Comparison of ENCODE assay signal across 8 cellular contexts in the genomic region with DNA sequence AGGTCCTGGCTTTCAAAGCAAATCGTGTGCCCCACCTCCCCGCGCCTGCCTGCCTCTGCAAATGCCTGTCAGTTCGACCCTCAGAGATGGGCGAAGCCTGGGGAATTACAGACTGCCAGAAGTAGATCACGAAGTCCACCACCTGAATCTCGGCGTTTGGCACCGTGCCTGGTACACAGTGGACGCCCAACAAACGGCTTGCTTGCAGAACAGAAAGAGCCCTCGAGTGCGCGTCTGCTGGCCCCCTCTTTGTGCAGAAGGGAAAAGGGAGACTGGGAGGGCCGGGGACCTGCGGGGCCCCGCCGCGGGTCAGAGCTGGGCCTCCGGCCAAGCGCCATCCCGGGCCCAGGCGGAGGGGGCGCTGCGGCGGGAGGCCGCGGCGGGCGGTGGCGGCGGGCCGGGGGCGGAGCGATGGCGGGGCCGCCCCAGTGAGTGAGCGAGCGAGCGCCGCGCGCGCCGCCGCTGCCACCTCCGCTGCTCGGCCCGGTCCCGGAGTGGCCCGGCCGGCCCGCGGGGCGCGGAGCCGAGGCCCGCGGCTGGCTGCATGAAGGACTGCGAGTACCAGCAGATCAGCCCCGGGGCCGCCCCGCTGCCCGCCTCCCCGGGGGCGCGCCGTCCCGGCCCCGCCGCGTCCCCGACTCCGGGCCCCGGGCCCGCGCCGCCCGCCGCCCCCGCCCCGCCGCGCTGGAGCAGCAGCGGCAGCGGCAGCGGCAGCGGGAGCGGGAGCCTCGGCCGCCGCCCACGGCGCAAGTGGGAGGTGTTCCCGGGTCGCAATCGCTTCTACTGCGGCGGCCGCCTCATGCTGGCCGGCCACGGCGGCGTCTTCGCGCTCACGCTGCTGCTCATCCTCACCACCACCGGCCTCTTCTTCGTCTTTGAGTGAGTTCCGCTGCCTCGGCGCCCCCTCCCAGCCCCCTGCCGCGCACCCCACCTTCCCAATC. TPM values are rescaled to one million over a fixed set of nuclear protein-coding genes. Genes with fewer than 3 reads are reported as not detected.
DNase-seq lines count a peak whose midpoint lies in the region; ATAC-seq and TF ChIP-seq lines count a peak whose summit lies in the region.

Gene ZDHHC18 (plus strand): TSS at position 428 of the 941 bp plus-strand sequence. CDS start 117 bp downstream, at position 545.

- in situ Hi-C loops in transverse colon (cut with MboI; ENCODE audit: low pct_ligation_motif_present in 1 of 4, low pct_unique_long_range_greater_than_20kb in 1 of 4, low sequenced_read_pairs in 3 of 4): no loop called here

- H3K4me1 Mint-ChIP-seq in osteocyte (ENCODE audit: unreplicated experiment): peaks cover 26% of the 10 kb centered on the region

- no peaks in the 10 kb centered on the region for H3K27me3 ChIP-seq in transverse colon

- peak within 1 kb of the TSS; percentile 87 for H3K4me3 Mint-ChIP-seq in osteocyte (ENCODE audit: unreplicated experiment)

- peak within 1 kb of the TSS; percentile 75 for H3K9ac ChIP-seq in SK-N-MC (ENCODE audit: insufficient read length)

- H3K27me3 Mint-ChIP-seq in osteocyte (ENCODE audit: unreplicated experiment): no peaks in the 10 kb centered on the region

- DNase-seq in D341Med (ENCODE audit: low spot score) (peak; percentile 96), HuH-7.5 (ENCODE audit: low spot score) (peak; percentile 80), SK-N-MC (ENCODE audit: low read depth, low spot score) (no peak), head of caudate nucleus (peak in 41 of 42 donors; percentile 35 to 86 (median 71)), osteocyte (ENCODE audit: extremely low spot score, unreplicated experiment) (peak; percentile 91), transverse colon (peak; percentile 76)
- DNase-seq in activated naive CD4-positive, alpha-beta T cell treated with anti-CD3 and anti-CD28 coated beads, Interleukin-2, amount 50 U/mL, for 72 hours (ENCODE audit: low spot score in 2 of 2): peak; percentile 81 to 82

- H3K9me3 ChIP-seq in SK-N-MC (ENCODE audit: low read depth, low read length) (no peaks in the 10 kb centered on the region), transverse colon (no peaks in the 10 kb centered on the region)

- ATAC-seq in GM21360 (IDR thresholded peaks at IDR 0.05; ENCODE audit: unreplicated experiment): peak; percentile 73
- ATAC-seq in activated naive CD4-positive, alpha-beta T cell treated with anti-CD3 and anti-CD28 coated beads, Interleukin-2, amount 50 U/mL, for 72 hours: peak; percentile 84 to 91

- no peak for TF ChIP-seq EP300 in transverse colon (IDR thresholded peaks at IDR 0.05; ENCODE audit: low read depth)

- H3K27ac ChIP-seq in SK-N-MC (no peak within 1 kb of the TSS), transverse colon (peak within 1 kb of the TSS; percentile 82 to 89 (median 84))

- TF ChIP-seq CTCF in osteocyte (IDR thresholded peaks at IDR 0.05) (peak; percentile 58), transverse colon (IDR thresholded peaks at IDR 0.05) (peak; percentile 37 to 65 (median 51))

- H3K27ac Mint-ChIP-seq in activated naive CD4-positive, alpha-beta T cell treated with anti-CD3 and anti-CD28 coated beads, Interleukin-2, amount 50 U/mL, for 72 hours: peak within 1 kb of the TSS; percentile 95 to 97
- H3K27ac Mint-ChIP-seq in osteocyte (ENCODE audit: unreplicated experiment): peak within 1 kb of the TSS; percentile 82

- peaks cover 27 to 53% (median 34%) of the 10 kb centered on the region in 4 donors for H3K4me1 ChIP-seq in transverse colon

- no peaks in the 10 kb centered on the region for H3K9me3 Mint-ChIP-seq in activated naive CD4-positive, alpha-beta T cell treated with anti-CD3 and anti-CD28 coated beads, Interleukin-2, amount 50 U/mL, for 72 hours
- H3K9me3 Mint-ChIP-seq in osteocyte (ENCODE audit: unreplicated experiment): no peaks in the 10 kb centered on the region

- H3K4me3 ChIP-seq in SK-N-MC: peak within 1 kb of the TSS; percentile 81
- H3K4me3 ChIP-seq in transverse colon: peak within 1 kb of the TSS; percentile 74 to 96 (median 82)

- WGBS in transverse colon (ENCODE audit: low coverage in 1 of 2), 2 donors: 1% methylated on average over 52 of the region's 114 CpGs; no CpG with 5 or more reads in 1 of the 2 donors

- intact Hi-C loops in head of caudate nucleus (cut with DNase I) (no loop called here), transverse colon (cut with DNase I; ENCODE audit: low total_unique reads) (no loop called here)

- H3K36me3 Mint-ChIP-seq in activated naive CD4-positive, alpha-beta T cell treated with anti-CD3 and anti-CD28 coated beads, Interleukin-2, amount 50 U/mL, for 72 hours: peaks cover 26 to 30% of the 10 kb centered on the region in 2 donors
- no peaks in the 10 kb centered on the region for H3K36me3 Mint-ChIP-seq in osteocyte (ENCODE audit: unreplicated experiment)

- H3K36me3 ChIP-seq in SK-N-MC (ENCODE audit: insufficient read depth, low read length) (peaks cover 3% of the 10 kb centered on the region; the same call in 1 of the 2 replicates), transverse colon (no peaks in the 10 kb centered on the region)

- peak; percentile 33 for TF ChIP-seq POLR2A in transverse colon (IDR thresholded peaks at IDR 0.05)

RNA-seq across cellular contexts. Expression of gene ZDHHC18, which starts in this region (rescaled TPM):
- 10 to 100 TPM; 37.8 to 59.5 TPM for total RNA-seq in activated naive CD4-positive, alpha-beta T cell treated with anti-CD3 and anti-CD28 coated beads, Interleukin-2, amount 50 U/mL, for 72 hours
- 19.8 and 24.2 TPM in 2 replicates for total RNA-seq in osteocyte
- total RNA-seq in transverse colon: 10 to 100 TPM in 3 of 4 donors, 1 to 10 TPM in 1; 4.4 to 37.3 (median 28.0) TPM
